ENCODE assay signal across 8 cellular contexts in genomic region chr11:73143126-73143838, GRCh38. TPM values are rescaled to one million over a fixed set of nuclear protein-coding genes. Genes with fewer than 3 reads are reported as not detected.
DNase-seq lines count a peak whose midpoint lies in the region; ATAC-seq and TF ChIP-seq lines count a peak whose summit lies in the region.

No MANE protein-coding gene starts in this region.

- no peaks in the 10 kb centered on the region for H3K27me3 Mint-ChIP-seq in activated B cell treated with CpG ODN at 0.5 μM for 24 hours

- H3K27ac Mint-ChIP-seq in activated B cell treated with CpG ODN at 0.5 μM for 24 hours: peak overlapping the region; percentile 99

- peak overlapping the region; percentile 95 for H3K27ac ChIP-seq in right cardiac atrium (ENCODE audit: low read length)

- peak overlapping the region; percentile 63 for H3K4me3 ChIP-seq in Jurkat, Clone E6-1 (ENCODE audit: low read length)
- H3K4me3 ChIP-seq in right cardiac atrium (ENCODE audit: low read length): peak overlapping the region; percentile 66
- peak overlapping the region; percentile 47 for H3K4me3 ChIP-seq in retinal pigment epithelial cell (ENCODE audit: low read length)

- intact Hi-C loops in activated B cell treated with CpG ODN at 0.5 μM for 24 hours (cut with micrococcal nuclease) (loop anchor here (2.0 kb wide), 5 partner anchors 94 to 328 kb away; partner anchors contain the start of gene ATG16L2), right cardiac atrium (cut with DNase I) (loop anchor here in 3 of 4 donors (5.0 kb wide), 2 partner anchors 34 to 221 kb away; no protein-coding TSS in a partner anchor)

- peak; percentile 24 for DNase-seq in ELF-1 (ENCODE audit: low read depth, low spot score)
- no peak for DNase-seq in Jurkat, Clone E6-1 (ENCODE audit: low read depth, low spot score)
- no peak for DNase-seq in activated B cell treated with CpG ODN at 0.5 μM for 24 hours
- DNase-seq in right cardiac atrium: no peak
- peak; percentile 56 for DNase-seq in retinal pigment epithelial cell (ENCODE audit: low read depth)
- no peak for DNase-seq in activated CD4-positive, CD25-positive, alpha-beta regulatory T cell treated with anti-CD3 and anti-CD28 coated beads, Interleukin-2, amount 50 U/mL, for 72 hours

- no peaks in the 10 kb centered on the region for H3K9me3 Mint-ChIP-seq in activated B cell treated with CpG ODN at 0.5 μM for 24 hours

- 10% methylated on average over 13 of the region's 13 CpGs for WGBS in right cardiac atrium

- H3K4me1 ChIP-seq in right cardiac atrium (ENCODE audit: control insufficient read depth, insufficient read depth, low read length): peaks cover 2% of the 10 kb centered on the region

- peaks cover 35% of the 10 kb centered on the region for H3K36me3 Mint-ChIP-seq in activated B cell treated with CpG ODN at 0.5 μM for 24 hours (ENCODE audit: low read depth)

- TF ChIP-seq CTCF in activated B cell treated with CpG ODN at 0.5 μM for 24 hours (IDR thresholded peaks at IDR 0.05) (no peak), retinal pigment epithelial cell (conservative IDR thresholded peaks at IDR 0.05; ENCODE audit: low read depth, low read length) (no peak)

- POLR2A ChIA-PET in activated B cell treated with CpG ODN at 0.5 μM for 24 hours (lab: Charles Lee): interaction anchor here (0.6 to 15.2 kb wide), 27 partner anchors 15 to 837 kb away, joined by 3 to 551 read pairs (median 5); partner anchors contain the start of genes RAB6A and STARD10

- ATAC-seq in activated B cell treated with CpG ODN at 0.5 μM for 24 hours (ENCODE audit: low read depth): no peak
- no peak for ATAC-seq in right cardiac atrium
- ATAC-seq in HG03439 (IDR thresholded peaks at IDR 0.05; ENCODE audit: unreplicated experiment): no peak
- ATAC-seq in GM18870 (IDR thresholded peaks at IDR 0.05; ENCODE audit: unreplicated experiment): no peak

- CTCF ChIA-PET in activated B cell treated with CpG ODN at 0.5 μM for 24 hours (lab: Charles Lee): interaction anchor here (1.0 to 10.8 kb wide), 12 partner anchors 9 to 312 kb away, joined by 3 to 156 read pairs (median 8); no protein-coding TSS in a partner anchor

- peak overlapping the region; percentile 86 for H3K4me3 Mint-ChIP-seq in activated B cell treated with CpG ODN at 0.5 μM for 24 hours

- no peaks in the 10 kb centered on the region for H3K9me3 ChIP-seq in right cardiac atrium (ENCODE audit: control insufficient read depth, low read length)

- H3K27me3 ChIP-seq in right cardiac atrium (ENCODE audit: control insufficient read depth, insufficient read depth): no peaks in the 10 kb centered on the region

- peaks cover 78% of the 10 kb centered on the region for H3K4me1 Mint-ChIP-seq in activated B cell treated with CpG ODN at 0.5 μM for 24 hours

RNA-seq across cellular contexts. Expression of gene FCHSD2, which starts 1.2 kb away (rescaled TPM):
- polyA plus RNA-seq in Jurkat, Clone E6-1 (2012; ENCODE audit: insufficient read depth, insufficient read length): 27.6 TPM
- total RNA-seq in activated B cell treated with CpG ODN at 0.5 μM for 24 hours (176 and 207 TPM in 2 replicates), right cardiac atrium (10 to 100 TPM; 35.4 to 54.1 (median 39.3) TPM)
- 12.6 TPM for polyA plus RNA-seq in right cardiac atrium

Comparison
In these comparisons a context has a peak if more than half of its experiments do, and no peak if none do; other contexts are left out.
1. DNase-seq: peak in ELF-1 (single experiment) and retinal pigment epithelial cell (single experiment); none in Jurkat, Clone E6-1 (single experiment), activated B cell treated with CpG ODN at 0.5 μM for 24 hours (single experiment), right cardiac atrium (0 of 3) and activated CD4-positive, CD25-positive, alpha-beta regulatory T cell treated with anti-CD3 and anti-CD28 coated beads, Interleukin-2, amount 50 U/mL, for 72 hours (single experiment).
2. Peak in every context shown above with its lines, with median percentiles within 50 percentile points of each other: H3K4me3 ChIP-seq.